ENCODE assay signal across 1 cellular context in genomic region chr11:47488111-47488510, GRCh38.
TF ChIP-seq lines count a peak whose summit lies in the region.

No MANE protein-coding gene starts in this region.

TF ChIP-seq in K562, 482 proteins besides CTCF, POLR2A, EP300 and RAD21:
- TF ChIP-seq DDX20 (tag; IDR thresholded peaks at IDR 0.05; ENCODE audit: low read depth), result no peak
- TF ChIP-seq MYC (IDR thresholded peaks at IDR 0.05; ENCODE audit: low read depth, low read length), result no peak
- no peak for TF ChIP-seq MYC (CRISPR knock-in tag; IDR thresholded peaks at IDR 0.05; ENCODE audit: borderline replicate concordance, low read depth)
- no peak for TF ChIP-seq ZFP30 (CRISPR knock-in tag; IDR thresholded peaks at IDR 0.05; ENCODE audit: borderline replicate concordance)
- TF ChIP-seq ZNF280A (IDR thresholded peaks at IDR 0.05; ENCODE audit: low read depth, partially characterized antibody), result no peak
- TF ChIP-seq GTF2B (IDR thresholded peaks at IDR 0.05; ENCODE audit: extremely low read depth, insufficient read length), result no peak
- TF ChIP-seq ZNF311 (CRISPR knock-in tag; IDR thresholded peaks at IDR 0.05), result no peak
- TF ChIP-seq PATZ1 (CRISPR knock-in tag; IDR thresholded peaks at IDR 0.05; ENCODE audit: borderline replicate concordance), result no peak
